In the genomic region with DNA sequence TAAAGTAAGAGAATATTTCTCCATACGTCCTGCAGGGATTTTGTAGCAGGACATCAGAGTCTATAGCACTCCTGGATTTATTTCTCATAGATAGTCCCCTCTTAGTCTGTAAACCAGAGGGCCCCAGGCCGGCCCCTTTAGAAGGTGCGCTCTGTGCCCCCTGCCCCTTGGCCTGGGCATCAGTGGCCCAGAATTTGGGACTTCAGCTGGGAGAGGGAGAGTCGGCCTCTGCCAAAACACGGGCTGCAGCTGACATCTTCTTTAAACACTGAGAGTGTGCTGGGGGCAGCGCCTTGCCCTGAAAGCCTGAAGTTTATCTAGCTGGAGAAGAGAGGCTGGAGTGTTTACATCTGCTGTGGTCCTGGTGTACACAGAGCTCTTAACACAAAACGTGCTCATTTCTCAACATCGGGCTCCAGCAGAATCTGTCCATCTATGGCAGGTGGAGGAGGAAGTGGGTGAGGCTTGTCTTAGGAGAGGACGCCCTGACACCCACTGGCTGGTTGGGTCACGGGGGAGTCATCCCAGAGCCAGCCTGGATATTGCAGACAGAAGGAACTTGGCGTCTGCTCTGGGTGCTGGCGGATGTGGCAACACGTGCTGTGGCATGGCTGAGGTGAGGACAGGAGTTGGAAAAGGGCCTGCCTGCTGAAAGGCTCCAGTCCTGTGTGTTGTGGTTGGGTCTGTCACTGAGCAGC, we compare ENCODE assay signal across 15 cellular contexts. TPM values are rescaled to one million over a fixed set of nuclear protein-coding genes. Genes with fewer than 3 reads are reported as not detected.
DNase-seq lines count a peak whose midpoint lies in the region; ATAC-seq and TF ChIP-seq lines count a peak whose summit lies in the region.
"Had no signal": no experiment of that assay in that cellular context is flagged by ENCODE, and none has a peak within 500 bp of the region (broad histone marks: within the 10 kb centered on the region; RNA-seq: fewer than 3 reads in every experiment).

No MANE protein-coding gene starts in this region.

- no peak for ATAC-seq in CD4-positive, CD25-positive, alpha-beta regulatory T cell (ENCODE audit: low read depth in 2 of 2)
- no peak for ATAC-seq in activated T-helper 17 cell treated with anti-CD3 and anti-CD28 coated beads, Interleukin-2, amount 50 U/mL, for 72 hours (replicated peaks)
- ATAC-seq in lower lobe of right lung: peak; percentile 89 to 91
- no peak for ATAC-seq in HG02870 (IDR thresholded peaks at IDR 0.05; ENCODE audit: unreplicated experiment)
- ATAC-seq: naive thymus-derived CD8-positive, alpha-beta T cell; stimulated activated memory B cell treated with anti-CD40 and anti-IgM and Interleukin-4, amounts not matched to agents 10 μg/mL and 1 μg/mL and 100 μg/mL, for 72 hours had no signal

- no peaks in the 10 kb centered on the region for H3K9me3 ChIP-seq in CD4-positive, CD25-positive, alpha-beta regulatory T cell (ENCODE audit: control insufficient read depth in 2 of 2, low read length in 2 of 2)
- no peaks in the 10 kb centered on the region for H3K9me3 ChIP-seq in lower lobe of right lung

- no peak overlapping the region for H3K4me3 ChIP-seq in CD4-positive, CD25-positive, alpha-beta regulatory T cell (ENCODE audit: low read depth, low read length)
- no peak overlapping the region for H3K4me3 ChIP-seq in lower lobe of right lung

- H3K27ac Mint-ChIP-seq in CD4-positive, CD25-positive, alpha-beta regulatory T cell: peak overlapping the region; percentile 43 to 87 (median 54)
- H3K27ac Mint-ChIP-seq in activated T-helper 17 cell treated with anti-CD3 and anti-CD28 coated beads, Interleukin-2, amount 50 U/mL, for 72 hours: peak overlapping the region; percentile 42
- H3K27ac Mint-ChIP-seq: IgD-negative memory B cell; stimulated activated memory B cell treated with anti-CD40 and anti-IgM and Interleukin-4, amounts not matched to agents 10 μg/mL and 1 μg/mL and 100 μg/mL, for 72 hours had no signal

- no peak for TF ChIP-seq CTCF in lower lobe of right lung (IDR thresholded peaks at IDR 0.05)

- peaks cover 7% of the 10 kb centered on the region for H3K27me3 Mint-ChIP-seq in CD4-positive, CD25-positive, alpha-beta regulatory T cell
- no peaks in the 10 kb centered on the region for H3K27me3 Mint-ChIP-seq in activated T-helper 17 cell treated with anti-CD3 and anti-CD28 coated beads, Interleukin-2, amount 50 U/mL, for 72 hours
- H3K27me3 Mint-ChIP-seq: naive thymus-derived CD8-positive, alpha-beta T cell; stimulated activated memory B cell treated with anti-CD40 and anti-IgM and Interleukin-4, amounts not matched to agents 10 μg/mL and 1 μg/mL and 100 μg/mL, for 72 hours had no signal

- no peaks in the 10 kb centered on the region for H3K36me3 ChIP-seq in CD4-positive, CD25-positive, alpha-beta regulatory T cell (ENCODE audit: control insufficient read depth, insufficient read depth, low read length)
- no peaks in the 10 kb centered on the region for H3K36me3 ChIP-seq in lower lobe of right lung

- H3K4me1 Mint-ChIP-seq in CD4-positive, CD25-positive, alpha-beta regulatory T cell: peaks cover 12 to 47% (median 33%) of the 10 kb centered on the region in 4 donors
- peaks cover 22% of the 10 kb centered on the region for H3K4me1 Mint-ChIP-seq in activated T-helper 17 cell treated with anti-CD3 and anti-CD28 coated beads, Interleukin-2, amount 50 U/mL, for 72 hours

- no peak overlapping the region for H3K27ac ChIP-seq in CD4-positive, CD25-positive, alpha-beta regulatory T cell (ENCODE audit: insufficient read depth, low read length, poor library complexity, severe bottlenecking)
- peak overlapping the region; percentile 57 for H3K27ac ChIP-seq in lower lobe of right lung

- no peak for DNase-seq in CD4-positive, CD25-positive, alpha-beta regulatory T cell
- DNase-seq in NCI-H1092 (lab: John Stamatoyannopoulos, UW) (peak; percentile 53), lower lobe of right lung (peak; percentile 90), GOT3 (lab: John Stamatoyannopoulos, UW) (no peak), head of caudate nucleus (no peak), OCI-M2 (lab: John Stamatoyannopoulos, UW; ENCODE audit: unreplicated experiment) (no peak)
- DNase-seq: naive thymus-derived CD8-positive, alpha-beta T cell; NCI-H526 treated with DMSO at 0.1 percent for 48 hours; stimulated activated CD4-positive, alpha-beta T cell treated with anti-CD3 and anti-CD28 coated beads, Interleukin-15, amount 100 ng/mL, for 24 hours had no signal

- intact Hi-C loops in lower lobe of right lung (cut with DNase I) (no loop called here), head of caudate nucleus (cut with DNase I) (no loop called here)

- H3K9me3 Mint-ChIP-seq in CD4-positive, CD25-positive, alpha-beta regulatory T cell: peaks cover 0 to 4% (median 0%) of the 10 kb centered on the region in 7 donors
- peaks cover 6% of the 10 kb centered on the region for H3K9me3 Mint-ChIP-seq in activated T-helper 17 cell treated with anti-CD3 and anti-CD28 coated beads, Interleukin-2, amount 50 U/mL, for 72 hours
- H3K9me3 Mint-ChIP-seq: IgD-negative memory B cell; naive thymus-derived CD8-positive, alpha-beta T cell had no signal

- H3K4me3 Mint-ChIP-seq in CD4-positive, CD25-positive, alpha-beta regulatory T cell: no peak overlapping the region
- H3K4me3 Mint-ChIP-seq in activated T-helper 17 cell treated with anti-CD3 and anti-CD28 coated beads, Interleukin-2, amount 50 U/mL, for 72 hours: no peak overlapping the region
- H3K4me3 Mint-ChIP-seq: IgD-negative memory B cell; naive thymus-derived CD8-positive, alpha-beta T cell; stimulated activated memory B cell treated with anti-CD40 and anti-IgM and Interleukin-4, amounts not matched to agents 10 μg/mL and 1 μg/mL and 100 μg/mL, for 72 hours had no signal

- H3K27me3 ChIP-seq in CD4-positive, CD25-positive, alpha-beta regulatory T cell (ENCODE audit: control insufficient read depth, insufficient read depth, low read length): no peaks in the 10 kb centered on the region
- no peaks in the 10 kb centered on the region for H3K27me3 ChIP-seq in lower lobe of right lung (ENCODE audit: low read depth)

- no peaks in the 10 kb centered on the region for H3K36me3 Mint-ChIP-seq in CD4-positive, CD25-positive, alpha-beta regulatory T cell
- no peaks in the 10 kb centered on the region for H3K36me3 Mint-ChIP-seq in activated T-helper 17 cell treated with anti-CD3 and anti-CD28 coated beads, Interleukin-2, amount 50 U/mL, for 72 hours (ENCODE audit: low read depth)
- H3K36me3 Mint-ChIP-seq: naive thymus-derived CD8-positive, alpha-beta T cell; stimulated activated memory B cell treated with anti-CD40 and anti-IgM and Interleukin-4, amounts not matched to agents 10 μg/mL and 1 μg/mL and 100 μg/mL, for 72 hours had no signal

- peaks cover 34% of the 10 kb centered on the region for H3K4me1 ChIP-seq in CD4-positive, CD25-positive, alpha-beta regulatory T cell (ENCODE audit: control insufficient read depth, insufficient read depth, low read length, poor library complexity, severe bottlenecking)
- peaks cover 29% of the 10 kb centered on the region for H3K4me1 ChIP-seq in lower lobe of right lung

RNA-seq across cellular contexts. Expression of a gene that starts 5.0 kb away (rescaled TPM):
- not detected for total RNA-seq in CD4-positive, CD25-positive, alpha-beta regulatory T cell
- under 1 TPM in 2 of 4 donors, not detected in 2; 0.13 to 0.14 TPM for polyA plus RNA-seq in CD4-positive, CD25-positive, alpha-beta regulatory T cell
- total RNA-seq in activated T-helper 17 cell treated with anti-CD3 and anti-CD28 coated beads, Interleukin-2, amount 50 U/mL, for 72 hours: not detected
- 1.2 TPM for total RNA-seq in lower lobe of right lung
- total RNA-seq: G401; naive thymus-derived CD8-positive, alpha-beta T cell had no signal
- polyA plus RNA-seq: AG04450; naive thymus-derived CD8-positive, alpha-beta T cell had no signal

RNA-seq across cellular contexts. Expression of a gene that starts 29.5 kb away (rescaled TPM):
- total RNA-seq in CD4-positive, CD25-positive, alpha-beta regulatory T cell: 4.3 TPM
- polyA plus RNA-seq in CD4-positive, CD25-positive, alpha-beta regulatory T cell: 1 to 10 TPM; 1.5 to 6.0 (median 3.1) TPM
- total RNA-seq in activated T-helper 17 cell treated with anti-CD3 and anti-CD28 coated beads, Interleukin-2, amount 50 U/mL, for 72 hours: 10 to 100 TPM in 1 of 2 donors, 1 to 10 TPM in 1; 4.9 to 12.7 TPM
- total RNA-seq in lower lobe of right lung: 46.1 TPM
- polyA plus RNA-seq: IgD-negative memory B cell had no signal

Comparison
In these comparisons a context has a peak if more than half of its experiments do, and no peak if none do; other contexts are left out.
1. ATAC-seq: peak in lower lobe of right lung (2 of 2); none in CD4-positive, CD25-positive, alpha-beta regulatory T cell (0 of 2), activated T-helper 17 cell treated with anti-CD3 and anti-CD28 coated beads, Interleukin-2, amount 50 U/mL, for 72 hours (single experiment) and HG02870 (single experiment).
2. DNase-seq: peak in NCI-H1092 (single experiment) and lower lobe of right lung (single experiment); none in CD4-positive, CD25-positive, alpha-beta regulatory T cell (0 of 3), GOT3 (single experiment), head of caudate nucleus (0 of 42) and OCI-M2 (single experiment).